9 cellular contexts compared by ENCODE assay signal in genomic region chr14:74954947-74955228, GRCh38. TPM values are rescaled to one million over a fixed set of nuclear protein-coding genes. Genes with fewer than 3 reads are reported as not detected.
DNase-seq lines count a peak whose midpoint lies in the region; ATAC-seq and TF ChIP-seq lines count a peak whose summit lies in the region.
"Had no signal": no experiment of that assay in that cellular context is flagged by ENCODE, and none has a peak within 500 bp of the region (broad histone marks: within the 10 kb centered on the region; RNA-seq: fewer than 3 reads in every experiment).

No MANE protein-coding gene starts in this region.

- CTCF ChIA-PET in SK-N-SH (lab: Yijun Ruan, JAX): interaction anchor here (0.6 to 2.2 kb wide), 10 partner anchors 9 to 353 kb away, joined by 3 to 26 read pairs (median 5); no protein-coding TSS in a partner anchor

- TF ChIP-seq RAD21 in SK-N-SH (IDR thresholded peaks at IDR 0.05; ENCODE audit: low read length): no peak

- peak in 2 of 4 donors; percentile 5 to 17 for ATAC-seq in psoas muscle
- no peak for ATAC-seq in GM19035 (IDR thresholded peaks at IDR 0.05; ENCODE audit: unreplicated experiment)
- no peak for ATAC-seq in HG03442 (IDR thresholded peaks at IDR 0.05; ENCODE audit: unreplicated experiment)
- ATAC-seq in GM18909 (IDR thresholded peaks at IDR 0.05; ENCODE audit: poor library complexity, unreplicated experiment): no peak

- peak overlapping the region in 1 of 2 experiments; percentile 51; a peak in 1 of 4 replicates for H3K27ac ChIP-seq in SK-N-SH (ENCODE audit: low read depth in 2 of 2, low read length in 1 of 2)
- H3K27ac ChIP-seq in cardiac muscle cell: peak overlapping the region; percentile 87
- peak overlapping the region; percentile 0 for H3K27ac ChIP-seq in psoas muscle

- intact Hi-C loops in psoas muscle (cut with DNase I): no loop called here

- POLR2A ChIA-PET in SK-N-SH (lab: Yijun Ruan, JAX): interaction anchor here (0.7 to 2.0 kb wide), 7 partner anchors 9 to 114 kb away, joined by 3 to 6 read pairs (median 3); partner anchors contain the start of gene ZC2HC1C

- H3K4me1 ChIP-seq in SK-N-SH (ENCODE audit: control insufficient read depth in 1 of 2, insufficient read depth in 2 of 2, low read depth in 1 of 2, low read length in 1 of 2): peaks cover 0 to 43% of the 10 kb centered on the region in 2 experiments; a peak in 2 of 4 replicates
- peaks cover 42% of the 10 kb centered on the region for H3K4me1 ChIP-seq in cardiac muscle cell (ENCODE audit: low read depth)
- H3K4me1 ChIP-seq in psoas muscle: no peaks in the 10 kb centered on the region

- H3K9me3 ChIP-seq in SK-N-SH: no peaks in the 10 kb centered on the region
- no peaks in the 10 kb centered on the region for H3K9me3 ChIP-seq in cardiac muscle cell (ENCODE audit: low read depth)
- H3K9me3 ChIP-seq in psoas muscle: no peaks in the 10 kb centered on the region

- no peaks in the 10 kb centered on the region for H4K20me1 ChIP-seq in SK-N-SH (ENCODE audit: insufficient read depth)

- H3F3A ChIP-seq in SK-N-SH (replicated peaks; ENCODE audit: insufficient read depth): no peaks in the 10 kb centered on the region

- H3K4me2 ChIP-seq in SK-N-SH: peak overlapping the region; percentile 85

- WGBS in SK-N-SH (ENCODE audit: low lambda C conversion rate): no CpG with 5 or more reads among the region's 3 CpGs
- 2 to 10% (median 2%) methylated on average over 3 of the region's 3 CpGs for WGBS in psoas muscle, 3 donors

- TF ChIP-seq EP300 in SK-N-SH (IDR thresholded peaks at IDR 0.05; ENCODE audit: borderline replicate concordance in 1 of 2, low read depth in 1 of 2, low read length in 1 of 2): no peak

- H2AFZ ChIP-seq in SK-N-SH (ENCODE audit: low read depth): peak overlapping the region; percentile 87

- H3K4me3 ChIP-seq in SK-N-SH (ENCODE audit: low read depth in 2 of 2, low read length in 1 of 2) (peak overlapping the region; percentile 49 to 65), cardiac muscle cell (peak overlapping the region; percentile 32), psoas muscle (peak overlapping the region; percentile 66)

- H3K9ac ChIP-seq in SK-N-SH: peak overlapping the region; percentile 56

- H3K27me3 ChIP-seq in SK-N-SH (ENCODE audit: insufficient read depth): no peaks in the 10 kb centered on the region
- no peaks in the 10 kb centered on the region for H3K27me3 ChIP-seq in cardiac muscle cell
- no peaks in the 10 kb centered on the region for H3K27me3 ChIP-seq in psoas muscle (ENCODE audit: insufficient read depth in 3 of 3, low read length in 2 of 3)

- no peaks in the 10 kb centered on the region for H3K36me3 ChIP-seq in SK-N-SH (replicated peaks in 1 of 2; ENCODE audit: control insufficient read depth in 1 of 2, insufficient read depth in 2 of 2, low read length in 1 of 2)
- no peaks in the 10 kb centered on the region for H3K36me3 ChIP-seq in cardiac muscle cell
- H3K36me3 ChIP-seq in psoas muscle (ENCODE audit: insufficient read depth in 1 of 2, low read depth in 1 of 2): no peaks in the 10 kb centered on the region

- TF ChIP-seq CTCF in SK-N-SH (IDR thresholded peaks at IDR 0.05): no peak
- no peak for TF ChIP-seq CTCF in cardiac muscle cell (IDR thresholded peaks at IDR 0.05; ENCODE audit: low read depth, low read length)
- no peak for TF ChIP-seq CTCF in psoas muscle (IDR thresholded peaks at IDR 0.05)

- H3K9me2 ChIP-seq in SK-N-SH: no peaks in the 10 kb centered on the region

- no peaks in the 10 kb centered on the region for H3K79me2 ChIP-seq in SK-N-SH (ENCODE audit: insufficient read depth)

- DNase-seq in ELR (ENCODE audit: low read depth) (peak; percentile 23), SK-N-SH (peak; percentile 45), cardiac muscle cell (ENCODE audit: low read depth in 1 of 2, low spot score in 1 of 2) (peak in 1 of 2 donors; percentile 15), psoas muscle (no peak), dermis blood vessel endothelial cell (no peak)

TF ChIP-seq in SK-N-SH, 30 proteins besides CTCF, POLR2A, EP300 and RAD21 (continues in another document):
- TF ChIP-seq FOXM1 (IDR thresholded peaks at IDR 0.05; ENCODE audit: low read depth): no peak
- TF ChIP-seq TAF1 (IDR thresholded peaks at IDR 0.05; ENCODE audit: borderline replicate concordance, low read depth, low read length): no peak
- TF ChIP-seq, protein P1, sequence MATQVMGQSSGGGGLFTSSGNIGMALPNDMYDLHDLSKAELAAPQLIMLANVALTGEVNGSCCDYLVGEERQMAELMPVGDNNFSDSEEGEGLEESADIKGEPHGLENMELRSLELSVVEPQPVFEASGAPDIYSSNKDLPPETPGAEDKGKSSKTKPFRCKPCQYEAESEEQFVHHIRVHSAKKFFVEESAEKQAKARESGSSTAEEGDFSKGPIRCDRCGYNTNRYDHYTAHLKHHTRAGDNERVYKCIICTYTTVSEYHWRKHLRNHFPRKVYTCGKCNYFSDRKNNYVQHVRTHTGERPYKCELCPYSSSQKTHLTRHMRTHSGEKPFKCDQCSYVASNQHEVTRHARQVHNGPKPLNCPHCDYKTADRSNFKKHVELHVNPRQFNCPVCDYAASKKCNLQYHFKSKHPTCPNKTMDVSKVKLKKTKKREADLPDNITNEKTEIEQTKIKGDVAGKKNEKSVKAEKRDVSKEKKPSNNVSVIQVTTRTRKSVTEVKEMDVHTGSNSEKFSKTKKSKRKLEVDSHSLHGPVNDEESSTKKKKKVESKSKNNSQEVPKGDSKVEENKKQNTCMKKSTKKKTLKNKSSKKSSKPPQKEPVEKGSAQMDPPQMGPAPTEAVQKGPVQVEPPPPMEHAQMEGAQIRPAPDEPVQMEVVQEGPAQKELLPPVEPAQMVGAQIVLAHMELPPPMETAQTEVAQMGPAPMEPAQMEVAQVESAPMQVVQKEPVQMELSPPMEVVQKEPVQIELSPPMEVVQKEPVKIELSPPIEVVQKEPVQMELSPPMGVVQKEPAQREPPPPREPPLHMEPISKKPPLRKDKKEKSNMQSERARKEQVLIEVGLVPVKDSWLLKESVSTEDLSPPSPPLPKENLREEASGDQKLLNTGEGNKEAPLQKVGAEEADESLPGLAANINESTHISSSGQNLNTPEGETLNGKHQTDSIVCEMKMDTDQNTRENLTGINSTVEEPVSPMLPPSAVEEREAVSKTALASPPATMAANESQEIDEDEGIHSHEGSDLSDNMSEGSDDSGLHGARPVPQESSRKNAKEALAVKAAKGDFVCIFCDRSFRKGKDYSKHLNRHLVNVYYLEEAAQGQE (IDR thresholded peaks at IDR 0.05; ENCODE audit: low read depth, low read length): no peak
- TF ChIP-seq GATA2 (CRISPR knock-in tag; IDR thresholded peaks at IDR 0.05): no peak
- no peak for TF ChIP-seq JUND (IDR thresholded peaks at IDR 0.05)
- no peak for TF ChIP-seq NFIC (IDR thresholded peaks at IDR 0.05; ENCODE audit: borderline replicate concordance)
- no peak for TF ChIP-seq USF2 (IDR thresholded peaks at IDR 0.05; ENCODE audit: borderline replicate concordance, low read depth, low read length)
- no peak for TF ChIP-seq NRF1 (IDR thresholded peaks at IDR 0.05; ENCODE audit: low read depth, low read length)
- TF ChIP-seq YY1 (IDR thresholded peaks at IDR 0.05; ENCODE audit: low read depth): no peak
- TF ChIP-seq PBX3 (IDR thresholded peaks at IDR 0.05): no peak
- TF ChIP-seq RCOR1 (IDR thresholded peaks at IDR 0.05; ENCODE audit: low read length): no peak
- no peak for TF ChIP-seq EZH2phosphoT487 (IDR thresholded peaks at IDR 0.05; ENCODE audit: borderline replicate concordance, low read depth)

RNA-seq across cellular contexts. Expression of gene PGF, which starts 0.5 kb away (rescaled TPM):
- 2.3 and 4.4 TPM in 2 replicates for polyA plus RNA-seq in SK-N-SH (2012; rRNA removed)
- polyA plus RNA-seq in SK-N-SH (2012; cell fraction: cytosol; rRNA removed): 2.0 and 3.5 TPM in 2 replicates
- 2.6 and 3.5 TPM in 2 replicates for polyA plus RNA-seq in SK-N-SH (2012; cell fraction: nucleus; rRNA removed)
- total RNA-seq in cardiac muscle cell: 14.2 and 18.1 TPM in 2 replicates
- polyA plus RNA-seq in cardiac muscle cell: 23.5 and 24.6 TPM in 2 replicates
- total RNA-seq in psoas muscle: 1 to 10 TPM; 4.1 to 9.8 (median 8.1) TPM
- polyA plus RNA-seq in psoas muscle: 1 to 10 TPM; 2.5 to 9.2 (median 2.6) TPM
- total RNA-seq in dermis blood vessel endothelial cell: 126 and 252 TPM in 2 replicates
- total RNA-seq: naive thymus-derived CD8-positive, alpha-beta T cell had no signal

RNA-seq across cellular contexts. Expression of gene RPS6KL1, which starts 31.8 kb away (rescaled TPM):
- 2.5 and 4.4 TPM in 2 replicates for polyA plus RNA-seq in SK-N-SH (2012; rRNA removed)
- polyA plus RNA-seq in SK-N-SH (2012; cell fraction: cytosol; rRNA removed): 1.2 and 2.1 TPM in 2 replicates
- polyA plus RNA-seq in SK-N-SH (2012; cell fraction: nucleus; rRNA removed): 12.2 and 14.8 TPM in 2 replicates
- total RNA-seq in cardiac muscle cell: 7.6 and 15.1 TPM in 2 replicates
- 9.3 and 9.8 TPM in 2 replicates for polyA plus RNA-seq in cardiac muscle cell
- total RNA-seq in psoas muscle: 10 to 100 TPM; 23.0 to 34.1 (median 28.1) TPM
- 10 to 100 TPM in 2 of 3 donors, 1 to 10 TPM in 1; 9.4 to 25.6 (median 11.1) TPM for polyA plus RNA-seq in psoas muscle
- 10.4 and 12.4 TPM in 2 replicates for total RNA-seq in dermis blood vessel endothelial cell

RNA-seq across cellular contexts. Expression of gene EIF2B2, which starts 47.8 kb away (rescaled TPM):
- polyA plus RNA-seq in SK-N-SH (2012; rRNA removed) (111 and 125 TPM in 2 replicates), cardiac muscle cell (76.7 and 92.9 TPM in 2 replicates), psoas muscle (10 to 100 TPM; 64.4 to 91.9 (median 74.8) TPM)
- polyA plus RNA-seq in SK-N-SH (2012; cell fraction: cytosol; rRNA removed): 96.3 and 101 TPM in 2 replicates
- polyA plus RNA-seq in SK-N-SH (2012; cell fraction: nucleus; rRNA removed): 86.6 and 105 TPM in 2 replicates
- total RNA-seq in cardiac muscle cell (57.3 and 69.5 TPM in 2 replicates), psoas muscle (10 to 100 TPM; 44.5 to 68.9 (median 54.6) TPM), dermis blood vessel endothelial cell (85.6 and 134 TPM in 2 replicates)

Comparison
In these comparisons a context has a peak if more than half of its experiments do, and no peak if none do; other contexts are left out.
1. DNase-seq: peak in ELR (single experiment) and SK-N-SH (single experiment); none in psoas muscle (0 of 2) and dermis blood vessel endothelial cell (single experiment).
2. Peak in every context shown above with its lines, with median percentiles within 50 percentile points of each other: H3K4me3 ChIP-seq.